ENCODE assay signal across 13 cellular contexts in genomic region chr6:160138839-160139419, GRCh38. TPM values are rescaled to one million over a fixed set of nuclear protein-coding genes. Genes with fewer than 3 reads are reported as not detected.
DNase-seq lines count a peak whose midpoint lies in the region; ATAC-seq, FAIRE-seq and TF ChIP-seq lines count a peak whose summit lies in the region.
"Had no signal": no experiment of that assay in that cellular context is flagged by ENCODE, and none has a peak within 500 bp of the region (broad histone marks: within the 10 kb centered on the region; RNA-seq: fewer than 3 reads in every experiment).

No MANE protein-coding gene starts in this region.

- no peaks in the 10 kb centered on the region for H3K79me2 ChIP-seq in SK-N-SH (ENCODE audit: insufficient read depth)
- no peaks in the 10 kb centered on the region for H3K79me2 ChIP-seq in keratinocyte (ENCODE audit: control insufficient read depth, insufficient read depth, low read length)

- H2AFZ ChIP-seq in SK-N-SH (ENCODE audit: low read depth) (no peak overlapping the region), keratinocyte (ENCODE audit: control insufficient read depth, low read length) (no peak overlapping the region)

- peaks cover 0 to 5% of the 10 kb centered on the region in 2 experiments; a peak in 1 of 4 replicates for H3K4me1 ChIP-seq in SK-N-SH (ENCODE audit: control insufficient read depth in 1 of 2, insufficient read depth in 2 of 2, low read depth in 1 of 2, low read length in 1 of 2)
- H3K4me1 ChIP-seq in keratinocyte (ENCODE audit: control insufficient read depth, extremely low read depth, insufficient read depth, low read length): peaks cover 10% of the 10 kb centered on the region
- peaks cover 35% of the 10 kb centered on the region for H3K4me1 ChIP-seq in stomach smooth muscle (ENCODE audit: control insufficient read depth, insufficient read depth, low read length)

- H3K9me2 ChIP-seq in SK-N-SH: no peaks in the 10 kb centered on the region

- H3K4me2 ChIP-seq in SK-N-SH (peak overlapping the region; percentile 43), keratinocyte (ENCODE audit: control insufficient read depth, extremely low read depth, insufficient read depth, low read depth, low read length) (no peak overlapping the region)

- POLR2A ChIA-PET in SK-N-SH (lab: Yijun Ruan, JAX): no interaction called here

- H3K27me3 ChIP-seq in SK-N-SH (ENCODE audit: insufficient read depth) (no peaks in the 10 kb centered on the region), keratinocyte (ENCODE audit: control insufficient read depth, extremely low read depth, insufficient read depth, low read length) (no peaks in the 10 kb centered on the region), stomach smooth muscle (ENCODE audit: control insufficient read depth in 1 of 2, insufficient read depth in 2 of 2, low read length in 2 of 2) (no peaks in the 10 kb centered on the region)
- H3K27me3 ChIP-seq: heart left ventricle had no signal

- H3K27ac ChIP-seq in SK-N-SH (ENCODE audit: low read depth in 2 of 2, low read length in 1 of 2) (peak overlapping the region in 1 of 2 experiments; percentile 62; a peak in 2 of 4 replicates), VCaP (peak overlapping the region; percentile 70), keratinocyte (ENCODE audit: control insufficient read depth, insufficient read depth, low read length) (no peak overlapping the region), stomach smooth muscle (ENCODE audit: low read length) (peak overlapping the region; percentile 24)
- H3K27ac ChIP-seq: 22Rv1 had no signal

- H4K20me1 ChIP-seq in SK-N-SH (ENCODE audit: insufficient read depth) (no peaks in the 10 kb centered on the region), keratinocyte (ENCODE audit: control insufficient read depth, extremely low read depth, insufficient read depth, low read length) (no peaks in the 10 kb centered on the region)

- H3K9me3 ChIP-seq in SK-N-SH (no peaks in the 10 kb centered on the region), keratinocyte (ENCODE audit: control insufficient read depth, low read depth, low read length) (no peaks in the 10 kb centered on the region), stomach smooth muscle (ENCODE audit: control insufficient read depth in 2 of 2, low read length in 2 of 2) (no peaks in the 10 kb centered on the region)
- H3K9me3 ChIP-seq: heart left ventricle had no signal

- 71% methylated on average over 13 of the region's 13 CpGs for WGBS in SK-N-SH (ENCODE audit: low lambda C conversion rate)

- DNase-seq in SK-N-SH (no peak), keratinocyte (ENCODE audit: low read depth, low spot score) (no peak), superior temporal gyrus (ENCODE audit: extremely low spot score) (no peak), anterior cingulate cortex (lab: John Stamatoyannopoulos, UW) (no peak), GM13976 (ENCODE audit: low spot score) (no peak)
- DNase-seq: activated gamma-delta T cell, NCI-H2081 treated with DMSO at 0.1 percent for 48 hours had no signal

- H3F3A ChIP-seq in SK-N-SH (replicated peaks; ENCODE audit: insufficient read depth): no peaks in the 10 kb centered on the region

- TF ChIP-seq EP300 in SK-N-SH (IDR thresholded peaks at IDR 0.05; ENCODE audit: borderline replicate concordance in 1 of 2, low read depth in 1 of 2, low read length in 1 of 2): no peak

- dilution Hi-C loops in keratinocyte (cut with MboI; ENCODE audit: extremely low pct_ligation_motif_present, low sequenced_read_pairs): no loop called here

- no peaks in the 10 kb centered on the region for H3K9me1 ChIP-seq in keratinocyte (ENCODE audit: control insufficient read depth, extremely low read depth, insufficient read depth, low read length)

- in situ Hi-C loops in GM13976 (cut with MboI; ENCODE audit: low sequenced_read_pairs, unreplicated experiment): loop anchor here (25.0 kb wide), 1 partner anchor 323 kb away; no protein-coding TSS in a partner anchor

- FAIRE-seq in keratinocyte (lab: Jason Lieb, UNC): peak; percentile 13

- no peak for TF ChIP-seq RAD21 in SK-N-SH (IDR thresholded peaks at IDR 0.05; ENCODE audit: low read length)

- no peak for ATAC-seq in SK-N-SH treated with all-trans-retinoic acid at 6 μM for 48 hours
- ATAC-seq: Panc1 had no signal

- no peak overlapping the region for H3K9ac ChIP-seq in SK-N-SH
- H3K9ac ChIP-seq in keratinocyte (ENCODE audit: control insufficient read depth, extremely low read depth, insufficient read depth, low read length): no peak overlapping the region
- H3K9ac ChIP-seq in stomach smooth muscle (ENCODE audit: low read length in 2 of 2): no peak overlapping the region

- H3K4me3 ChIP-seq in SK-N-SH (ENCODE audit: low read depth in 2 of 2, low read length in 1 of 2): no peak overlapping the region
- H3K4me3 ChIP-seq in keratinocyte (ENCODE audit: control insufficient read depth in 2 of 3, extremely low read depth in 1 of 3, insufficient read depth in 2 of 3, low read depth in 1 of 3, low read length in 3 of 3): no peak overlapping the region
- no peak overlapping the region for H3K4me3 ChIP-seq in stomach smooth muscle (ENCODE audit: low read length in 2 of 2)
- H3K4me3 ChIP-seq: heart left ventricle had no signal

- no peak for TF ChIP-seq CTCF in SK-N-SH (IDR thresholded peaks at IDR 0.05)
- TF ChIP-seq CTCF in VCaP (conservative IDR thresholded peaks at IDR 0.05): no peak
- TF ChIP-seq CTCF in keratinocyte (optimal IDR thresholded peaks at IDR 0.05 in 1 of 3, IDR thresholded peaks at IDR 0.05 in 1 of 3, conservative IDR thresholded peaks at IDR 0.05 in 1 of 3; ENCODE audit: extremely low read depth in 1 of 3, insufficient read depth in 2 of 3, low read length in 3 of 3): peak in 1 of 3 experiments; percentile 1
- TF ChIP-seq CTCF in GM13976 (IDR thresholded peaks at IDR 0.05; ENCODE audit: borderline replicate concordance, control extremely low read depth, extremely low read depth, insufficient read depth, missing control alignments): no peak

- no peaks in the 10 kb centered on the region for H3K36me3 ChIP-seq in SK-N-SH (replicated peaks in 1 of 2; ENCODE audit: control insufficient read depth in 1 of 2, insufficient read depth in 2 of 2, low read length in 1 of 2)
- H3K36me3 ChIP-seq in keratinocyte (ENCODE audit: control insufficient read depth in 2 of 2, extremely low read depth in 1 of 2, insufficient read depth in 2 of 2, low read length in 2 of 2): peaks cover 0 to 4% of the 10 kb centered on the region in 2 experiments
- H3K36me3 ChIP-seq in stomach smooth muscle (ENCODE audit: control insufficient read depth in 2 of 2, insufficient read depth in 2 of 2, low read length in 2 of 2): no peaks in the 10 kb centered on the region
- H3K36me3 ChIP-seq: heart left ventricle had no signal

- CTCF ChIA-PET in SK-N-SH (lab: Yijun Ruan, JAX): interaction anchor here (0.7 to 1.8 kb wide), 18 partner anchors 9 to 491 kb away, joined by 3 to 25 read pairs (median 3); no protein-coding TSS in a partner anchor

TF ChIP-seq in SK-N-SH, 30 proteins besides CTCF, POLR2A, EP300 and RAD21:
- TF ChIP-seq TAF1 (IDR thresholded peaks at IDR 0.05; ENCODE audit: borderline replicate concordance, low read depth, low read length) (no peak), RXRA (IDR thresholded peaks at IDR 0.05; ENCODE audit: borderline replicate concordance, low read depth) (no peak)

TF ChIP-seq in SK-N-SH treated with all-trans-retinoic acid at 6 μM for 48 hours, 23 proteins besides CTCF, POLR2A, EP300 and RAD21 (continues in another document):
- TF ChIP-seq OSR1 (CRISPR knock-in tag; IDR thresholded peaks at IDR 0.05) (no peak), ZC3H10 (CRISPR knock-in tag; IDR thresholded peaks at IDR 0.05) (no peak), ZFP3 (CRISPR knock-in tag; IDR thresholded peaks at IDR 0.05) (no peak), CSRNP3 (CRISPR knock-in tag; IDR thresholded peaks at IDR 0.05) (no peak), SNAI2 (CRISPR knock-in tag; IDR thresholded peaks at IDR 0.05) (no peak), ZFP30 (CRISPR knock-in tag; IDR thresholded peaks at IDR 0.05) (no peak), ZNF8 (CRISPR knock-in tag; IDR thresholded peaks at IDR 0.05) (no peak), TCF4 (CRISPR knock-in tag; IDR thresholded peaks at IDR 0.05; ENCODE audit: borderline replicate concordance) (no peak)

RNA-seq across cellular contexts. Expression of gene SLC22A1, which starts 17.3 kb away (rescaled TPM):
- polyA plus RNA-seq in SK-N-SH (2012; rRNA removed) (0.10 and 0.20 TPM in 2 replicates), keratinocyte (0.36 to 0.79 TPM (median 0.76 TPM) in 3 replicates)
- 0.12 and 0.17 TPM in 2 replicates for polyA plus RNA-seq in SK-N-SH (2012; cell fraction: cytosol; rRNA removed)
- polyA plus RNA-seq in SK-N-SH (2012; cell fraction: nucleus; rRNA removed): 0.62 and 2.6 TPM in 2 replicates
- polyA plus RNA-seq in keratinocyte (2011; ENCODE audit: low read depth): not detected
- 0.12 and 0.38 TPM in 2 replicates for polyA plus RNA-seq in keratinocyte (2011; cell fraction: cytosol; rRNA removed)
- 2.8 and 3.4 TPM in 2 replicates for polyA plus RNA-seq in keratinocyte (2011; cell fraction: nucleus; rRNA removed)
- polyA plus RNA-seq in keratinocyte (2012; ENCODE audit: low replicate concordance): 0.88 and 3.1 TPM in 2 replicates
- 1.2 to 2.4 TPM in 2 of 3 replicates, not detected in the other for polyA minus RNA-seq in keratinocyte
- not detected for polyA minus RNA-seq in keratinocyte (2011; cell fraction: cytosol; rRNA and poly(A)+ RNA removed)
- polyA minus RNA-seq in keratinocyte (2011; cell fraction: nucleus; rRNA and poly(A)+ RNA removed): 8.0 and 11.6 TPM in 2 replicates
